In the genomic region with DNA sequence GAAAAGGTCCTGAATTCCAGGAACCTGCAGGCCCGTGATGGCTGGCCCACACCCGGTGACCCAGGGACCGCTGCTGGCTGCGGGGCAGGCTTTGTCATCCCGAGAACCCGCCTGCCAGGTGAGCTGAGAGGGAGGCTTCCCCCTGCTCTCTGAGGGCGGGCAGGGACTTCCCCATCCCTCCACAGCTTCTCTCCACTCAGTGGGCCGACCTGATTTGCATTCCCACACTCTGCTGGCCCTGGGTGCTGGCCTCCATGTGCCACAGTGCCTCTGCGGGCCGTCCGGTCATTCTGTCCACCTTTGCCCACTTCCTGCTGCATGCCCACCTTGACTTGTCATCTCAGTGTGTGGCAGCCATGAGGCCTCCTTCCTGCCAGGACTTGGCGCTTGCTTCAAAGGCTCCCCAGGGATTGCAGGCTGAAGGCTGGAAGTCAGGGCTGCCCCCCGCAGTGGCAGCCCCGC, we compare ENCODE assay signal across 9 cellular contexts. TPM values are rescaled to one million over a fixed set of nuclear protein-coding genes. Genes with fewer than 3 reads are reported as not detected.
DNase-seq lines count a peak whose midpoint lies in the region; ATAC-seq and TF ChIP-seq lines count a peak whose summit lies in the region.
"Had no signal": no experiment of that assay in that cellular context is flagged by ENCODE, and none has a peak within 500 bp of the region (broad histone marks: within the 10 kb centered on the region; RNA-seq: fewer than 3 reads in every experiment).

No MANE protein-coding gene starts in this region.

- no peak overlapping the region for H3K4me3 ChIP-seq in A673 (ENCODE audit: low read depth, low read length, poor library complexity, severe bottlenecking)

- no peak for TF ChIP-seq CTCF in A673 (conservative IDR thresholded peaks at IDR 0.05; ENCODE audit: low read depth, low read length)

- BruUV-seq in A673 (replicated peaks; lab: Mats Ljungman, UMichigan) = no TSS peak

- peaks cover 7% of the 10 kb centered on the region for H3K4me1 ChIP-seq in A673 (ENCODE audit: insufficient read depth, low read length, poor library complexity, severe bottlenecking)

- ATAC-seq in GM18909 (IDR thresholded peaks at IDR 0.05; ENCODE audit: poor library complexity, unreplicated experiment) = peak; percentile 86
- peak; percentile 93 for ATAC-seq in HG02884 (IDR thresholded peaks at IDR 0.05; ENCODE audit: unreplicated experiment)

- intact Hi-C loops in A673 (cut with micrococcal nuclease; ENCODE audit: unreplicated experiment) = no loop called here

- no peaks in the 10 kb centered on the region for H3K36me3 ChIP-seq in A673 (ENCODE audit: insufficient read depth, low read length, poor library complexity, severe bottlenecking)

- H3K9me3 ChIP-seq in A673 (ENCODE audit: low read depth, low read length, poor library complexity, severe bottlenecking) = no peaks in the 10 kb centered on the region

- peak; percentile 38 for DNase-seq in A673 (ENCODE audit: low spot score)
- DNase-seq in activated CD4-positive, CD25-positive, alpha-beta regulatory T cell treated with anti-CD3 and anti-CD28 coated beads, Interleukin-2, amount 50 U/mL, for 72 hours = peak; percentile 62
- DNase-seq in NOMO-1 (lab: John Stamatoyannopoulos, UW; ENCODE audit: unreplicated experiment in 2 of 2) = no peak
- no peak for DNase-seq in SHP77 treated with DMSO at 0.1 percent for 48 hours (lab: John Stamatoyannopoulos, UW)
- no peak for DNase-seq in NCI-H1694 (lab: John Stamatoyannopoulos, UW)
- no peak for DNase-seq in occipital lobe (lab: John Stamatoyannopoulos, UW)
- DNase-seq: NCI-H446 treated with DMSO at 0.1 percent for 48 hours had no signal

- H3K27ac ChIP-seq in A673 (ENCODE audit: low read depth, low read length, poor library complexity, severe bottlenecking) = no peak overlapping the region

- CTCF ChIA-PET in A673 (lab: Charles Lee) = no interaction called here

- H3K27me3 ChIP-seq in A673 (replicated peaks; ENCODE audit: insufficient read depth, low read depth, low read length, poor library complexity) = no peaks in the 10 kb centered on the region

- POLR2A ChIA-PET in A673 (lab: Charles Lee; ENCODE audit: low non-redundant PET) = no interaction called here

RNA-seq across cellular contexts. Expression of a gene that starts 35.3 kb away (rescaled TPM):
- total RNA-seq in A673 (2021) (9.0 and 9.9 TPM in 2 replicates), occipital lobe (8.9 TPM)

Comparison
In these comparisons a context has a peak if more than half of its experiments do, and no peak if none do; other contexts are left out.
1. DNase-seq: peak in A673 (single experiment) and activated CD4-positive, CD25-positive, alpha-beta regulatory T cell treated with anti-CD3 and anti-CD28 coated beads, Interleukin-2, amount 50 U/mL, for 72 hours (single experiment); none in NOMO-1 (0 of 2), SHP77 treated with DMSO at 0.1 percent for 48 hours (single experiment), NCI-H1694 (single experiment) and occipital lobe (single experiment).